Comparison of ENCODE assay signal across 8 cellular contexts in the genomic region with DNA sequence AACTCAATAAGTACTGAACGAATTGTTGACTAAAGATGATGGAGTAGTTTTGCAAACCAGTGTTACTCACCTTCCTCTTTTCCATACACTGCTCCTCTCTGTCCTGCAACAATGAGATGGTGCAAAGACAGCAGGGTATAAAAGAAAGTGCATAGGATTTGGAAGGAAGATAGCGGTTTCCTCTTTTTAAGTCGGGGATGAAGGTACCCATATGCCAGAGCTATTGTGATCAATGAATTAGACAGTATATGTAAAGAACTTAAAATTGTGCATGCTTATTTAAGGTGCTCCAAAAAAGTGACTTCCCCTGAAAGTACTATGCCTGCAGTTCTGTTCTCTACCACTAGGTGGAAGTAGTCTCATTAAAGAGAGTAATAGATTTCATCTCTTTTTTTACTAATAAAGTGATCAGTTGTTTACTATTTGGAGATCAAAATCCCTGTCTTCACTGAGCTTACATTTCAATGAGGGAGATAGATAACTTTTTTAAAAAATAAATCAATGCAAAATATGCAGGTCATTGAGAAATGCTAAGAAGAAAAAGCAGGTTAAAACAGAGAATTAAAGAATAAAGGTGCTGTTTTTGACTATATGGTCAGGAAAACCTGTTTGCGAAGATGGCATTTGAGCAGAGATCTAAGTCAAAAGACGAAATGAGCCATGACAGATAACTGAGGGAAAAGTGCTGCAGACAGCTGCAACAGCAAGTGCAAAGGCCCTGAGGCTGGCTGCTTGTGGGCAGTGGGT.
DNase-seq lines count a peak whose midpoint lies in the region; ATAC-seq and TF ChIP-seq lines count a peak whose summit lies in the region.

No MANE protein-coding gene starts in this region.

- no peak overlapping the region for H3K27ac Mint-ChIP-seq in type B pancreatic cell

- no peak for DNase-seq in right atrium auricular region (ENCODE audit: low spot score)
- DNase-seq in Right ventricle myocardium superior = no peak
- DNase-seq in PC-3 = peak; percentile 66
- DNase-seq in fibroblast of peridontal ligament (ENCODE audit: extremely low read depth) = peak; percentile 38
- no peak for DNase-seq in type B pancreatic cell (ENCODE audit: extremely low spot score, unreplicated experiment)
- no peak for DNase-seq in epidermal melanocyte (ENCODE audit: insufficient read length, low spot score)
- no peak for DNase-seq in effector memory CD4-positive, alpha-beta T cell

- H3K9me2 ChIP-seq in PC-3 (replicated peaks; ENCODE audit: low read length) = no peaks in the 10 kb centered on the region

- no peaks in the 10 kb centered on the region for H3K27me3 Mint-ChIP-seq in type B pancreatic cell

- no TSS peak for BruUV-seq in PC-3 (replicated peaks; lab: Mats Ljungman, UMichigan)

- intact Hi-C loops in Right ventricle myocardium superior (cut with DNase I) (loop anchor here (10.0 kb wide), 1 partner anchor 109 kb away; no protein-coding TSS in a partner anchor), PC-3 (cut with micrococcal nuclease) (loop anchor here (1.0 to 5.0 kb wide), 3 partner anchors 42 to 167 kb away; no protein-coding TSS in a partner anchor)

- no peak overlapping the region for H3K4me2 ChIP-seq in PC-3 (ENCODE audit: low read length)

- peaks cover 6% of the 10 kb centered on the region for H3K4me1 Mint-ChIP-seq in type B pancreatic cell (ENCODE audit: unreplicated experiment)

- no peak overlapping the region for H2AFZ ChIP-seq in PC-3 (ENCODE audit: low read length)

- H3K9me3 ChIP-seq in right atrium auricular region (peaks cover 0 to 24% of the 10 kb centered on the region in 2 donors), PC-3 (ENCODE audit: low read length) (no peaks in the 10 kb centered on the region)
- no peaks in the 10 kb centered on the region for H3K9me3 ChIP-seq in effector memory CD4-positive, alpha-beta T cell (ENCODE audit: control insufficient read depth, low read length)

- POLR2A ChIA-PET in PC-3 (lab: Charles Lee; ENCODE audit: unreplicated experiment) = no interaction called here

- H3K4me3 Mint-ChIP-seq in type B pancreatic cell = no peak overlapping the region

- H4K20me1 ChIP-seq in PC-3 (ENCODE audit: low read length) = no peaks in the 10 kb centered on the region

- TF ChIP-seq CTCF in right atrium auricular region (IDR thresholded peaks at IDR 0.05) (peak; percentile 55 to 74), PC-3 (conservative IDR thresholded peaks at IDR 0.05; ENCODE audit: low read depth, low read length) (peak; percentile 73), type B pancreatic cell (conservative IDR thresholded peaks at IDR 0.05) (peak; percentile 86)

- no peaks in the 10 kb centered on the region for H3F3A ChIP-seq in PC-3 (ENCODE audit: low read length, unreplicated experiment)

- CTCF ChIA-PET in PC-3 (lab: Charles Lee) = no interaction called here

- no peaks in the 10 kb centered on the region for H3K36me3 ChIP-seq in right atrium auricular region
- no peaks in the 10 kb centered on the region; the same call in 1 of the 2 replicates for H3K36me3 ChIP-seq in PC-3 (ENCODE audit: low read depth, low read length)
- H3K36me3 ChIP-seq in effector memory CD4-positive, alpha-beta T cell (ENCODE audit: control insufficient read depth, insufficient read depth, low read length) = no peaks in the 10 kb centered on the region

- H3K4me1 ChIP-seq in right atrium auricular region (no peaks in the 10 kb centered on the region), PC-3 (ENCODE audit: insufficient read depth, low read length) (no peaks in the 10 kb centered on the region)
- no peaks in the 10 kb centered on the region for H3K4me1 ChIP-seq in effector memory CD4-positive, alpha-beta T cell (ENCODE audit: control insufficient read depth, insufficient read depth, low read length, poor library complexity, severe bottlenecking)

- no peak overlapping the region for H3K9ac ChIP-seq in PC-3 (ENCODE audit: low read length)

- ATAC-seq in Right ventricle myocardium superior (ENCODE audit: poor library complexity) = no peak
- no peak for ATAC-seq in PC-3
- ATAC-seq in GM18858 (IDR thresholded peaks at IDR 0.05; ENCODE audit: unreplicated experiment) = no peak

- H3K4me3 ChIP-seq in right atrium auricular region = no peak overlapping the region
- H3K4me3 ChIP-seq in PC-3 (ENCODE audit: low read length) = no peak overlapping the region
- H3K4me3 ChIP-seq in effector memory CD4-positive, alpha-beta T cell (ENCODE audit: insufficient read depth, low read depth, low read length, poor library complexity, severe bottlenecking) = no peak overlapping the region

- H3K27ac ChIP-seq in right atrium auricular region (no peak overlapping the region), PC-3 (ENCODE audit: low read length) (no peak overlapping the region)
- no peak overlapping the region for H3K27ac ChIP-seq in effector memory CD4-positive, alpha-beta T cell (ENCODE audit: insufficient read depth, low read length, poor library complexity, severe bottlenecking)

- H3K27me3 ChIP-seq in right atrium auricular region (no peaks in the 10 kb centered on the region), PC-3 (ENCODE audit: low read length) (no peaks in the 10 kb centered on the region)
- no peaks in the 10 kb centered on the region for H3K27me3 ChIP-seq in effector memory CD4-positive, alpha-beta T cell (replicated peaks; ENCODE audit: control insufficient read depth, insufficient read depth, low read length, poor library complexity, severe bottlenecking)

- H3K36me3 Mint-ChIP-seq in type B pancreatic cell = no peaks in the 10 kb centered on the region

- H3K79me2 ChIP-seq in PC-3 (ENCODE audit: low read length) = no peaks in the 10 kb centered on the region

- H3K9me3 Mint-ChIP-seq in type B pancreatic cell = peaks cover 16% of the 10 kb centered on the region

Comparison
In these comparisons a context has a peak if more than half of its experiments do, and no peak if none do; other contexts are left out.
1. DNase-seq: peak in PC-3 (single experiment) and fibroblast of peridontal ligament (single experiment); none in right atrium auricular region (single experiment), Right ventricle myocardium superior (single experiment), type B pancreatic cell (single experiment), epidermal melanocyte (single experiment) and effector memory CD4-positive, alpha-beta T cell (0 of 3).
2. Peak in every context shown above with its lines, with median percentiles within 50 percentile points of each other: CTCF ChIP-seq.